In genomic region chr13:91308299-91308698, GRCh38 we compare ENCODE assay signal across 1 cellular context.
TF ChIP-seq lines count a peak whose summit lies in the region.

No MANE protein-coding gene starts in this region.

TF ChIP-seq in WTC11, 78 proteins besides CTCF, POLR2A, EP300 and RAD21 (continued from another document):
- TF ChIP-seq, protein P1, sequence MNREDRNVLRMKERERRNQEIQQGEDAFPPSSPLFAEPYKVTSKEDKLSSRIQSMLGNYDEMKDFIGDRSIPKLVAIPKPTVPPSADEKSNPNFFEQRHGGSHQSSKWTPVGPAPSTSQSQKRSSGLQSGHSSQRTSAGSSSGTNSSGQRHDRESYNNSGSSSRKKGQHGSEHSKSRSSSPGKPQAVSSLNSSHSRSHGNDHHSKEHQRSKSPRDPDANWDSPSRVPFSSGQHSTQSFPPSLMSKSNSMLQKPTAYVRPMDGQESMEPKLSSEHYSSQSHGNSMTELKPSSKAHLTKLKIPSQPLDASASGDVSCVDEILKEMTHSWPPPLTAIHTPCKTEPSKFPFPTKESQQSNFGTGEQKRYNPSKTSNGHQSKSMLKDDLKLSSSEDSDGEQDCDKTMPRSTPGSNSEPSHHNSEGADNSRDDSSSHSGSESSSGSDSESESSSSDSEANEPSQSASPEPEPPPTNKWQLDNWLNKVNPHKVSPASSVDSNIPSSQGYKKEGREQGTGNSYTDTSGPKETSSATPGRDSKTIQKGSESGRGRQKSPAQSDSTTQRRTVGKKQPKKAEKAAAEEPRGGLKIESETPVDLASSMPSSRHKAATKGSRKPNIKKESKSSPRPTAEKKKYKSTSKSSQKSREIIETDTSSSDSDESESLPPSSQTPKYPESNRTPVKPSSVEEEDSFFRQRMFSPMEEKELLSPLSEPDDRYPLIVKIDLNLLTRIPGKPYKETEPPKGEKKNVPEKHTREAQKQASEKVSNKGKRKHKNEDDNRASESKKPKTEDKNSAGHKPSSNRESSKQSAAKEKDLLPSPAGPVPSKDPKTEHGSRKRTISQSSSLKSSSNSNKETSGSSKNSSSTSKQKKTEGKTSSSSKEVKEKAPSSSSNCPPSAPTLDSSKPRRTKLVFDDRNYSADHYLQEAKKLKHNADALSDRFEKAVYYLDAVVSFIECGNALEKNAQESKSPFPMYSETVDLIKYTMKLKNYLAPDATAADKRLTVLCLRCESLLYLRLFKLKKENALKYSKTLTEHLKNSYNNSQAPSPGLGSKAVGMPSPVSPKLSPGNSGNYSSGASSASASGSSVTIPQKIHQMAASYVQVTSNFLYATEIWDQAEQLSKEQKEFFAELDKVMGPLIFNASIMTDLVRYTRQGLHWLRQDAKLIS (CRISPR knock-in tag; IDR thresholded peaks at IDR 0.05; ENCODE audit: borderline replicate concordance): no peak
- no peak for TF ChIP-seq ZNF263 (CRISPR knock-in tag; IDR thresholded peaks at IDR 0.05; ENCODE audit: low read depth)
